ENCODE assay signal across 8 cellular contexts in the genomic region with DNA sequence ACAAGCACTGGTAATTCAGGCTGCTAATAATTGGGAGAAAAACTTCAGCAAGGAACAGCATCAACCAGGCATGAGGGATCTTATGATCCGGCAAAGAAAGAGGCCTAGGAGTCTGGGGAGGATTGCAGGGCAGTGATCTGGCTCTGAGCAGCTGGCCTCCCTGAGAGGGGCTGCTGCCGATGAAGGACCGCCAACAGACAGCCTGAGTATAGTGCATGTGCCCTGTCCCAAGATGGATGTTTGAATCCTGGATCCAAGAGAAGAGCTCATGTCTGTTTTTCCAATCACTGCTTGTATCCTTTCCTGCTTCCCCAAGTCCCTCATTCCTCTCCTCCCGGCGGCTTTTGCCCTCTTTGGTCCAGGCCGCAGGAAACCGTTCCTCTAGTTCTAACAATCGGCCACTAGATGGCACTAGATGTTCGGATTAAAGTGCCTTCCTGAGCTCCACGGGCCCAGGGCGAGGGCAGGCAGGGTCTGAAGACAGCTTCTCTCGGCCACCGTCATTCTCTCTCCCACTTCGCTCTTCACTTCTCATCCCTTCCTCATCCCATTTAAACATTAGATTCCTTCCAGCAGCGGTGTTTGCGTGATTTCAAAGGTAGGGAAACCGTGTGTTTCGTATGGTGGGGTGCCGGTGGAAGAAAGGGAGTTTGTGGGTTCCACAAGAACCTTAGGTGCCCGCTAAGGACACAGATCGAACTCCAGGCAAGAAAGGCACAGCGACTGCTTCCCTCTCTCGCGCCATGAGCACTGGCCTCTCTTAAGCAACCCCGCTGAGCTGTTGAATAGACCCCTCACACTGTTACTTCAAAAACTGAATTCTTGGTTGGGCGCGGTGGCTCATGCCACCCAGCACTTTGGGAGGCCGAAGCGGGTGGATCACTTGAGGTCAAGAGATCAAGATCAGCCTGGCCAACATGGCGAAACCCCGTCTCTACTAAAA.
DNase-seq lines count a peak whose midpoint lies in the region; ATAC-seq and TF ChIP-seq lines count a peak whose summit lies in the region.

No MANE protein-coding gene starts in this region.

- H3K27ac ChIP-seq in WERI-Rb-1 = no peak overlapping the region
- no peak overlapping the region for H3K27ac ChIP-seq in lower lobe of right lung

- H3K4me1 ChIP-seq in BE2C (no peaks in the 10 kb centered on the region), lower lobe of right lung (peaks cover 5% of the 10 kb centered on the region)

- peak; percentile 74 for TF ChIP-seq CTCF in BE2C (IDR thresholded peaks at IDR 0.05; ENCODE audit: low read depth, low read length)
- peak; percentile 64; the same call in 1 of the 2 replicates for TF ChIP-seq CTCF in WERI-Rb-1 (IDR thresholded peaks at IDR 0.05; ENCODE audit: low read depth, low read length)
- peak; percentile 74 for TF ChIP-seq CTCF in lower lobe of right lung (IDR thresholded peaks at IDR 0.05)

- H3K4me3 ChIP-seq in BE2C (ENCODE audit: low read depth, low read length) = no peak overlapping the region
- no peak overlapping the region for H3K4me3 ChIP-seq in WERI-Rb-1 (ENCODE audit: low read depth, low read length)
- no peak overlapping the region for H3K4me3 ChIP-seq in lower lobe of right lung

- H3K9me3 ChIP-seq in BE2C (0 out of 2 replicates have a peak, but pooled peaks cover 4% of the 10 kb centered on the region), WERI-Rb-1 (ENCODE audit: severe bottlenecking) (no peaks in the 10 kb centered on the region), lower lobe of right lung (no peaks in the 10 kb centered on the region)

- intact Hi-C loops in lower lobe of right lung (cut with DNase I) = no loop called here

- no peaks in the 10 kb centered on the region for H3K27me3 ChIP-seq in BE2C
- H3K27me3 ChIP-seq in WERI-Rb-1 (ENCODE audit: insufficient read depth, low read depth, severe bottlenecking) = no peaks in the 10 kb centered on the region
- no peaks in the 10 kb centered on the region for H3K27me3 ChIP-seq in lower lobe of right lung (ENCODE audit: low read depth)

- no peaks in the 10 kb centered on the region for H3K36me3 ChIP-seq in BE2C
- no peaks in the 10 kb centered on the region for H3K36me3 ChIP-seq in WERI-Rb-1
- H3K36me3 ChIP-seq in lower lobe of right lung = no peaks in the 10 kb centered on the region

- peak; percentile 84 for DNase-seq in BE2C
- DNase-seq in NCI-H2171 (lab: John Stamatoyannopoulos, UW) = peak; percentile 84
- peak; percentile 82 for DNase-seq in WERI-Rb-1
- DNase-seq in dermis microvascular lymphatic vessel endothelial cell (ENCODE audit: low read depth in 2 of 2) = peak; percentile 43 to 64
- DNase-seq in lower lobe of right lung = peak; percentile 63
- peak; percentile 10 to 18 for DNase-seq in stimulated activated CD8-positive, alpha-beta memory T cell treated with anti-CD3 and anti-CD28 coated beads, Interleukin-15, amount 100 ng/mL, for 48 hours (ENCODE audit: low read depth in 2 of 2)

- ATAC-seq in GM18867 (IDR thresholded peaks at IDR 0.05; ENCODE audit: unreplicated experiment) (peak; percentile 93), HG03103 (IDR thresholded peaks at IDR 0.05; ENCODE audit: low read depth, unreplicated experiment) (peak; percentile 97), lower lobe of right lung (peak; percentile 90 to 94)

Comparison
In these comparisons a context has a peak if more than half of its experiments do, and no peak if none do; other contexts are left out.
1. DNase-seq: peak in every context shown above with its lines; median percentile 84 in BE2C; 84 in NCI-H2171; 82 in WERI-Rb-1; 63 in lower lobe of right lung; 54 in dermis microvascular lymphatic vessel endothelial cell; 14 in stimulated activated CD8-positive, alpha-beta memory T cell treated with anti-CD3 and anti-CD28 coated beads, Interleukin-15, amount 100 ng/mL, for 48 hours.